In genomic region chr6:108846628-108847027, GRCh38 we compare ENCODE assay signal across 18 cellular contexts. TPM values are rescaled to one million over a fixed set of nuclear protein-coding genes. Genes with fewer than 3 reads are reported as not detected.
DNase-seq lines count a peak whose midpoint lies in the region; TF ChIP-seq lines count a peak whose summit lies in the region.
"Had no signal": no experiment of that assay in that cellular context is flagged by ENCODE, and none has a peak within 500 bp of the region (broad histone marks: within the 10 kb centered on the region; RNA-seq: fewer than 3 reads in every experiment).

No MANE protein-coding gene starts in this region.

- peak; percentile 0 for DNase-seq in NCI-H2227 treated with DMSO at 0.1 percent for 48 hours (lab: John Stamatoyannopoulos, UW)
- no peak for DNase-seq in NCI-H2227 (lab: John Stamatoyannopoulos, UW; ENCODE audit: unreplicated experiment)
- DNase-seq in HuH-7 (ENCODE audit: low spot score): peak; percentile 27
- peak; percentile 43 for DNase-seq in SK-N-DZ (ENCODE audit: low spot score)
- DNase-seq in transverse colon: no peak
- no peak for DNase-seq in 8988T
- DNase-seq in NCI-H510A (lab: John Stamatoyannopoulos, UW): no peak
- DNase-seq: activated T-cell treated with anti-CD3 and anti-CD28 coated beads, Interleukin-2, amount 50 U/mL, for 48 hours; C1 segment of cervical spinal cord; NCI-H1436; NCI-H446; ovary; stimulated activated naive CD4-positive, alpha-beta T cell; upper lobe of left lung had no signal

- H3K27me3 ChIP-seq in transverse colon: no peaks in the 10 kb centered on the region
- H3K27me3 ChIP-seq: hepatocyte, ovary, upper lobe of left lung had no signal

- H3K4me3 ChIP-seq in transverse colon: no peak overlapping the region
- H3K4me3 ChIP-seq: hepatocyte, lung, ovary, upper lobe of left lung had no signal

- H3K4me3 Mint-ChIP-seq in nephron: peak overlapping the region; percentile 37 to 75 (median 63)

- no peaks in the 10 kb centered on the region for H3K9me3 ChIP-seq in transverse colon
- H3K9me3 ChIP-seq: ovary, upper lobe of left lung had no signal

- 67 to 95% methylated on average over 1 of the region's 1 CpG for WGBS in transverse colon (ENCODE audit: low coverage in 1 of 2), 2 donors

- H3K27ac ChIP-seq in transverse colon: no peak overlapping the region
- H3K27ac ChIP-seq: 22Rv1, hepatocyte, ovary had no signal

- no peaks in the 10 kb centered on the region for H3K36me3 Mint-ChIP-seq in nephron (ENCODE audit: low read depth)

- no peaks in the 10 kb centered on the region for H3K36me3 ChIP-seq in transverse colon
- H3K36me3 ChIP-seq: ovary, upper lobe of left lung had no signal

- H3K4me1 Mint-ChIP-seq in nephron: peaks cover 20% of the 10 kb centered on the region

- TF ChIP-seq POLR2A in transverse colon (IDR thresholded peaks at IDR 0.05): no peak

- H3K4me1 ChIP-seq in transverse colon: peaks cover 0 to 20% (median 15%) of the 10 kb centered on the region in 4 donors

- no peak for TF ChIP-seq EP300 in transverse colon (IDR thresholded peaks at IDR 0.05; ENCODE audit: low read depth)

- intact Hi-C loops in transverse colon (cut with DNase I; ENCODE audit: low total_unique reads): no loop called here

- in situ Hi-C loops in transverse colon (cut with MboI; ENCODE audit: low pct_ligation_motif_present in 1 of 4, low pct_unique_long_range_greater_than_20kb in 1 of 4, low sequenced_read_pairs in 3 of 4): loop anchor here in 2 of 4 donors (25.0 kb wide), 2 partner anchors 216 to 309 kb away; no protein-coding TSS in a partner anchor

- no peak overlapping the region for H3K27ac Mint-ChIP-seq in nephron

- H3K27me3 Mint-ChIP-seq in nephron (ENCODE audit: low read depth): no peaks in the 10 kb centered on the region

- TF ChIP-seq CTCF in nephron (IDR thresholded peaks at IDR 0.05; ENCODE audit: unreplicated experiment in 3 of 3) (no peak), transverse colon (IDR thresholded peaks at IDR 0.05) (no peak)

- H3K9me3 Mint-ChIP-seq in nephron: no peaks in the 10 kb centered on the region

RNA-seq across cellular contexts. Expression of gene ARMC2, which starts 1.6 kb away (rescaled TPM):
- polyA plus RNA-seq in SK-N-DZ (2014; cell fraction: cytosol; rRNA removed): 1.7 and 3.3 TPM in 2 replicates
- 2.2 and 9.2 TPM in 2 replicates for polyA plus RNA-seq in SK-N-DZ (2014; cell fraction: nucleus; rRNA removed)
- total RNA-seq in transverse colon: 1 to 10 TPM; 2.0 to 7.5 (median 3.0) TPM

Comparison
In these comparisons a context has a peak if more than half of its experiments do, and no peak if none do; other contexts are left out.
1. DNase-seq: peak in NCI-H2227 treated with DMSO at 0.1 percent for 48 hours (single experiment), HuH-7 (single experiment) and SK-N-DZ (single experiment); none in NCI-H2227 (single experiment), transverse colon (single experiment), 8988T (single experiment) and NCI-H510A (single experiment).